8 cellular contexts compared by ENCODE assay signal in the genomic region with DNA sequence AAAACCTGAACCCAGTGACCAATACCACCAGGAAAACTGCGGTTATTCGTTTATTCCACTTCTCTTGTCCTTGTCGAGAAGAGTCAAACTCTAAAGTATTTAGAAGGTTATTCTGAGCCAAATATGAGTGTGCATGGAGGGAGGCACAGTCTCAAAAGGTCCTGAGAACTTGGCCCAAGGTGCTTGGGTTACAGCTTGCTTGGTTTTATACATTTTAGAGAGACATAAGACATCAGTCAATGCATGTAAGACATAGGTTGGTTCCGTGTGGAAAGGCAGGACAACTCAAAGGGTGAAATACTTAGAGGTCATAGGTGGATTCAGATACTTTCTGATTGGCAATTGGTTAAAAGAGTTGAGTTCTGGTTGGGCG. TPM values are rescaled to one million over a fixed set of nuclear protein-coding genes. Genes with fewer than 3 reads are reported as not detected.
DNase-seq lines count a peak whose midpoint lies in the region; ATAC-seq and TF ChIP-seq lines count a peak whose summit lies in the region.

No MANE protein-coding gene starts in this region.

- peak overlapping the region; percentile 79 to 95 for H3K4me3 ChIP-seq in HCT116 (replicated peaks in 1 of 2; ENCODE audit: low read depth in 1 of 2, low read length in 2 of 2)
- peak overlapping the region; percentile 76 for H3K4me3 ChIP-seq in WERI-Rb-1 (ENCODE audit: low read depth, low read length)
- peak overlapping the region; percentile 84 to 99 (median 91) for H3K4me3 ChIP-seq in skin epidermis

- no peak for TF ChIP-seq RAD21 in HCT116 (IDR thresholded peaks at IDR 0.05; ENCODE audit: low read depth)

- intact Hi-C loops in HCT116 (cut with micrococcal nuclease) (no loop called here), left colon (cut with DNase I, micrococcal nuclease) (no loop called here)

- H2AFZ ChIP-seq in HCT116 (ENCODE audit: low read depth, low read length, poor library complexity, severe bottlenecking), result peak overlapping the region; percentile 35

- TF ChIP-seq POLR2A in HCT116 (IDR thresholded peaks at IDR 0.05; ENCODE audit: borderline replicate concordance, extremely low read depth, insufficient read depth, insufficient read length), result no peak

- H3K9ac ChIP-seq in HCT116 (ENCODE audit: low read length), result peak overlapping the region; percentile 99

- ATAC-seq in HCT116 (no peak), foreskin keratinocyte (no peak), HG03442 (IDR thresholded peaks at IDR 0.05; ENCODE audit: unreplicated experiment) (no peak), HG02759 (IDR thresholded peaks at IDR 0.05; ENCODE audit: unreplicated experiment) (no peak), left colon (no peak)

- TF ChIP-seq CTCF in HCT116 (IDR thresholded peaks at IDR 0.05 in 2 of 3, conservative IDR thresholded peaks at IDR 0.05 in 1 of 3; ENCODE audit: borderline replicate concordance in 1 of 3, insufficient read depth in 1 of 3, low read depth in 2 of 3, low read length in 2 of 3), result no peak
- no peak for TF ChIP-seq CTCF in WERI-Rb-1 (IDR thresholded peaks at IDR 0.05; ENCODE audit: low read depth, low read length)
- no peak for TF ChIP-seq CTCF in foreskin keratinocyte (conservative IDR thresholded peaks at IDR 0.05)

- H3K79me2 ChIP-seq in HCT116 (ENCODE audit: insufficient read depth, low read length), result peaks cover 44% of the 10 kb centered on the region

- TSS peak; percentile 91 for BruUV-seq in HCT116 (replicated peaks; lab: Mats Ljungman, UMichigan)

- H3K4me1 ChIP-seq in HCT116 (ENCODE audit: control insufficient read depth in 1 of 2, insufficient read depth in 2 of 2, low read length in 2 of 2), result peaks cover 7 to 19% of the 10 kb centered on the region in 2 experiments
- peaks cover 4% of the 10 kb centered on the region for H3K4me1 ChIP-seq in foreskin keratinocyte

- RAD21 ChIA-PET in HCT116 (lab: Charles Lee; ENCODE audit: low non-redundant PET in 1 of 2, low total read pairs in 2 of 2, uncharacterized antibody in 2 of 2, unreplicated experiment in 2 of 2), result no interaction called here

- H3K9me3 ChIP-seq in HCT116 (ENCODE audit: control insufficient read depth in 1 of 2, insufficient read depth in 1 of 2, low read depth in 1 of 2, low read length in 2 of 2) (no peaks in the 10 kb centered on the region), WERI-Rb-1 (ENCODE audit: severe bottlenecking) (no peaks in the 10 kb centered on the region)

- POLR2A ChIA-PET in HCT116 (lab: Charles Lee), result interaction anchor here (0.6 kb wide), 1 partner anchor 228 kb away, joined by 3 read pairs; no protein-coding TSS in a partner anchor

- peaks cover 5% of the 10 kb centered on the region; the same call in 1 of the 2 replicates for H4K20me1 ChIP-seq in HCT116 (ENCODE audit: insufficient read depth)

- no peaks in the 10 kb centered on the region for H3K9me2 ChIP-seq in HCT116 (ENCODE audit: insufficient read depth)

- H3K4me2 ChIP-seq in HCT116 (ENCODE audit: low read length), result peak overlapping the region; percentile 77

- H3K27ac ChIP-seq in HCT116 (ENCODE audit: low read depth, low read length) (peak overlapping the region; percentile 82), WERI-Rb-1 (peak overlapping the region; percentile 92), foreskin keratinocyte (peak overlapping the region; percentile 86), skin epidermis (peak overlapping the region; percentile 79 to 97 (median 92))

- no peak for DNase-seq in HCT116 (ENCODE audit: low read depth, low spot score)
- no peak for DNase-seq in WERI-Rb-1
- DNase-seq in foreskin keratinocyte, result no peak
- no peak for DNase-seq in activated gamma-delta T cell treated with Interleukin-2 at 50 U/mL for 16 hours
- no peak for DNase-seq in left colon

- peaks cover 0 to 12% of the 10 kb centered on the region in 2 experiments; a peak in 1 of 4 replicates for H3K36me3 ChIP-seq in HCT116 (ENCODE audit: control insufficient read depth in 1 of 2, insufficient read depth in 2 of 2, low read length in 2 of 2)
- H3K36me3 ChIP-seq in WERI-Rb-1, result peaks cover 34% of the 10 kb centered on the region

- no peaks in the 10 kb centered on the region for H3K27me3 ChIP-seq in HCT116 (ENCODE audit: insufficient read depth, low read length)
- no peaks in the 10 kb centered on the region for H3K27me3 ChIP-seq in WERI-Rb-1 (ENCODE audit: insufficient read depth, low read depth, severe bottlenecking)
- H3K27me3 ChIP-seq in foreskin keratinocyte, result no peaks in the 10 kb centered on the region

- CTCF ChIA-PET in HCT116 (lab: Charles Lee), result interaction anchor here (0.5 kb wide), 1 partner anchor 25 kb away, joined by 3 read pairs; no protein-coding TSS in a partner anchor

TF ChIP-seq in HCT116, 20 proteins besides CTCF, POLR2A, EP300 and RAD21:
- no peak for TF ChIP-seq POLR2AphosphoS5 (IDR thresholded peaks at IDR 0.05; ENCODE audit: low read depth, low read length)
- no peak for TF ChIP-seq SP1 (IDR thresholded peaks at IDR 0.05; ENCODE audit: low read depth)
- TF ChIP-seq ZFX (IDR thresholded peaks at IDR 0.05), result no peak
- TF ChIP-seq ELF1 (IDR thresholded peaks at IDR 0.05; ENCODE audit: borderline replicate concordance, low read depth), result no peak
- no peak for TF ChIP-seq SIN3A (IDR thresholded peaks at IDR 0.05; ENCODE audit: low read depth)
- TF ChIP-seq ATF3 (IDR thresholded peaks at IDR 0.05), result no peak
- no peak for TF ChIP-seq TCF7L2 (IDR thresholded peaks at IDR 0.05; ENCODE audit: borderline replicate concordance, extremely low read depth, insufficient read depth, insufficient read length)
- TF ChIP-seq JUND (IDR thresholded peaks at IDR 0.05), result no peak

RNA-seq across cellular contexts. Expression of gene TRAP1, which starts 0.7 kb away (rescaled TPM):
- total RNA-seq in HCT116 (2021; ENCODE audit: unreplicated experiment), result 416 TPM
- 490 and 552 TPM in 2 replicates for polyA plus RNA-seq in HCT116 (2012)
- 82.5 and 112 TPM in 2 replicates for total RNA-seq in foreskin keratinocyte
- 80.0 and 98.0 TPM in 2 replicates for polyA plus RNA-seq in foreskin keratinocyte
- total RNA-seq in left colon, result 10 to 100 TPM; 71.2 to 98.5 TPM
